In the genomic region with DNA sequence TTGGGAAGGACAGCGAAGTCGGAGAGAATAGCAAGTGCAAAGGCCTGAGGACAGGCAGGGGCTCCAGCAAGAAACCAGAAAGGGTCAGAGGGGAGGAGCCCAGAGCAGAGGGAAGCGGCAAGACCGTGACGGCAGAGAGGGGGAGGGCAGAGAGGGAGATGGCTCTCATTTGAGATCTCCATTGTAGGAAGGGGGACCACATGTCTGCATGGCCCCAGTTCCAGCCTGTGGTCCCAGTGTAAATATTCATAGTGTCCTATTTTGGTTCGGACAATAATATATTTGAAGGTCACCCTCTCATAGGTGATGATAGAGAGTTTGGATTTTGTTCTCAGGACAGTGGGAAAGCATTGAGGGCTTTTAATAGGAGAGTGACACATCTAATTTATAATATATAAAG, we compare ENCODE assay signal across 26 cellular contexts. TPM values are rescaled to one million over a fixed set of nuclear protein-coding genes. Genes with fewer than 3 reads are reported as not detected.
"Had no signal": no experiment of that assay in that cellular context is flagged by ENCODE, and none has a peak within 500 bp of the region (broad histone marks: within the 10 kb centered on the region; RNA-seq: fewer than 3 reads in every experiment).

No MANE protein-coding gene starts in this region.

- H3K4me1 Mint-ChIP-seq: activated naive CD8-positive, alpha-beta T cell treated with anti-CD3 and anti-CD28 coated beads for 36 hours had no signal

- DNase-seq: activated CD4-positive, alpha-beta T cell treated with anti-CD3 and anti-CD28 coated beads for 48 hours; activated CD4-positive, alpha-beta T cell treated with anti-CD3 and anti-CD28 coated beads, Interleukin-2, amount 50 U/mL, for 48 hours; activated CD8-positive, alpha-beta memory T cell treated with anti-CD3 and anti-CD28 coated beads for 24 hours; activated naive CD4-positive, alpha-beta T cell treated with anti-CD3 and anti-CD28 coated beads for 36 hours; activated naive CD8-positive, alpha-beta T cell treated with anti-CD3 and anti-CD28 coated beads for 36 hours; activated T-cell treated with anti-CD3 and anti-CD28 coated beads, Interleukin-2, amount 50 U/mL, for 1 hour; brain microvascular endothelial cell; effector memory CD8-positive, alpha-beta T cell; erythroblast; foreskin keratinocyte; heart right ventricle; midbrain; naive thymus-derived CD4-positive, alpha-beta T cell; stimulated activated naive CD4-positive, alpha-beta T cell; T-cell; transverse colon had no signal

- ATAC-seq: effector memory CD8-positive, alpha-beta T cell; foreskin keratinocyte; heart right ventricle; naive thymus-derived CD4-positive, alpha-beta T cell; T-cell had no signal

- H3K9me3 ChIP-seq: heart right ventricle, right atrium auricular region, transverse colon had no signal

- H3K36me3 Mint-ChIP-seq: activated naive CD8-positive, alpha-beta T cell treated with anti-CD3 and anti-CD28 coated beads for 36 hours; T-cell had no signal

- H3K9me3 Mint-ChIP-seq: activated naive CD4-positive, alpha-beta T cell treated with anti-CD3 and anti-CD28 coated beads for 36 hours; activated naive CD8-positive, alpha-beta T cell treated with anti-CD3 and anti-CD28 coated beads for 36 hours; activated T-helper 1 cell treated with anti-CD3 and anti-CD28 coated beads, Interleukin-12 subunit alpha, Interleukin-12 subunit beta, Interleukin-2, Interleukin-4 antibody, amounts not matched to agents 30 ng/mL and 10 ng/mL and 1 ng/mL, durations not matched to agents 14 hours and 24 hours and 36 hours; effector memory CD8-positive, alpha-beta T cell; T-cell; T-helper 2 cell treated with Interferon-gamma antibody and Interleukin-4, amounts not matched to agents 5 μg/mL and 100 μg/mL, for 36 hours had no signal

- H3K36me3 ChIP-seq: brain microvascular endothelial cell, heart right ventricle, right atrium auricular region, transverse colon had no signal

- H3K27ac Mint-ChIP-seq: activated naive CD4-positive, alpha-beta T cell treated with anti-CD3 and anti-CD28 coated beads for 36 hours; activated naive CD8-positive, alpha-beta T cell treated with anti-CD3 and anti-CD28 coated beads for 36 hours; activated T-helper 1 cell treated with anti-CD3 and anti-CD28 coated beads, Interleukin-12 subunit alpha, Interleukin-12 subunit beta, Interleukin-2, Interleukin-4 antibody, amounts not matched to agents 30 ng/mL and 10 ng/mL and 1 ng/mL, durations not matched to agents 14 hours and 24 hours and 36 hours; effector memory CD8-positive, alpha-beta T cell; memory B cell; T-cell; T-helper 2 cell treated with Interferon-gamma antibody and Interleukin-4, amounts not matched to agents 5 μg/mL and 100 μg/mL, for 36 hours had no signal

- H3K4me3 Mint-ChIP-seq: activated naive CD4-positive, alpha-beta T cell treated with anti-CD3 and anti-CD28 coated beads for 36 hours; activated naive CD8-positive, alpha-beta T cell treated with anti-CD3 and anti-CD28 coated beads for 36 hours; activated T-helper 1 cell treated with anti-CD3 and anti-CD28 coated beads, Interleukin-12 subunit alpha, Interleukin-12 subunit beta, Interleukin-2, Interleukin-4 antibody, amounts not matched to agents 30 ng/mL and 10 ng/mL and 1 ng/mL, durations not matched to agents 14 hours and 24 hours and 36 hours; effector memory CD8-positive, alpha-beta T cell; memory B cell; naive thymus-derived CD4-positive, alpha-beta T cell; T-cell; T-helper 2 cell treated with Interferon-gamma antibody and Interleukin-4, amounts not matched to agents 5 μg/mL and 100 μg/mL, for 36 hours had no signal

- H3K4me1 ChIP-seq: foreskin keratinocyte had no signal

- H3K27ac ChIP-seq: brain microvascular endothelial cell, coronary artery, foreskin keratinocyte, heart right ventricle, right atrium auricular region, VCaP had no signal

- FAIRE-seq: astrocyte, TTC549, urothelium cell line had no signal

- H3K4me3 ChIP-seq: coronary artery, heart right ventricle, right atrium auricular region, transverse colon had no signal

RNA-seq across cellular contexts. Expression of a gene that starts 2.7 kb away (rescaled TPM):
- total RNA-seq: activated naive CD4-positive, alpha-beta T cell treated with anti-CD3 and anti-CD28 coated beads for 36 hours; activated naive CD8-positive, alpha-beta T cell treated with anti-CD3 and anti-CD28 coated beads for 36 hours; activated T-helper 1 cell treated with anti-CD3 and anti-CD28 coated beads, Interleukin-12 subunit alpha, Interleukin-12 subunit beta, Interleukin-2, Interleukin-4 antibody, amounts not matched to agents 30 ng/mL and 10 ng/mL and 1 ng/mL, durations not matched to agents 14 hours and 24 hours and 36 hours; astrocyte; foreskin keratinocyte; naive thymus-derived CD4-positive, alpha-beta T cell; omental fat pad; right atrium auricular region; T-cell had no signal
- polyA plus RNA-seq: naive thymus-derived CD4-positive, alpha-beta T cell had no signal
